In the genomic region with DNA sequence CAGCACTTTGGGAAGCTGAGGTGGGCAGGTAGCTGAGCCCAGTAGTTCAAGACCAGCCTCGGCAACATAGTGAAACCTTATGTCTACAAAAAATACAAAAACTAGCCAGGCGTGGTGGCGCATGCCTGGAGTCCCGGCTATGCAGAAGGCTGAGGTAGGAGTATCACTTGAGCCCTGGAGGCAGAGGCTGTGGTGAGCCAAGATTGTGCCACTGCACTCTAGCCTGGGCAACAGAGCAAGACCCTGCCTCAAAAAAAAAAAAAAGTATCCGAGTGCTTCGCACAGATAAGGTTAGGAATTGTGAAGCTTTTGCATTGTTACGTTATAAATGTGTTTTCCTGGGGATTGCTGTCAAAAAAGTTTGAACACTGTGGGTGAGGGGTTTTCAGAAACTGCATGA, we compare ENCODE assay signal across 18 cellular contexts. TPM values are rescaled to one million over a fixed set of nuclear protein-coding genes. Genes with fewer than 3 reads are reported as not detected.
DNase-seq lines count a peak whose midpoint lies in the region; ATAC-seq and TF ChIP-seq lines count a peak whose summit lies in the region.
"Had no signal": no experiment of that assay in that cellular context is flagged by ENCODE, and none has a peak within 500 bp of the region (broad histone marks: within the 10 kb centered on the region; RNA-seq: fewer than 3 reads in every experiment).

No MANE protein-coding gene starts in this region.

- POLR2A ChIA-PET in activated naive CD8-positive, alpha-beta T cell treated with anti-CD3 and anti-CD28 coated beads, Interleukin-2, amount 10 ng/mL, durations not matched to agents 7 days and 5 days (lab: Charles Lee), result interaction anchor here (3.9 to 4.2 kb wide), 2 partner anchors 7 to 117 kb away, joined by 8 to 30 read pairs; no protein-coding TSS in a partner anchor

- H3K9me3 ChIP-seq in Loucy (ENCODE audit: insufficient read depth, low read depth, low read length), result no peaks in the 10 kb centered on the region
- H3K9me3 ChIP-seq: ascending aorta, colonic mucosa had no signal

- H3K36me3 ChIP-seq in Loucy (ENCODE audit: insufficient read depth, low read length), result peaks cover 22% of the 10 kb centered on the region; the same call in 1 of the 2 replicates

- no peak for ATAC-seq in activated naive CD8-positive, alpha-beta T cell treated with anti-CD3 and anti-CD28 coated beads, Interleukin-2, amount 10 ng/mL, durations not matched to agents 7 days and 5 days (ENCODE audit: low read depth)
- ATAC-seq in effector memory CD8-positive, alpha-beta T cell (replicated peaks), result no peak
- ATAC-seq in stimulated activated effector memory CD8-positive, alpha-beta T cell treated with anti-CD3 and anti-CD28 coated beads, Interleukin-12 subunit alpha, Interleukin-12 subunit beta, amount 100 ng/mL, for 72 hours, result no peak
- ATAC-seq in HG02759 (IDR thresholded peaks at IDR 0.05; ENCODE audit: unreplicated experiment) (no peak), GM21381 (IDR thresholded peaks at IDR 0.05; ENCODE audit: unreplicated experiment) (no peak)
- ATAC-seq: activated T-cell treated with anti-CD3 and anti-CD28 coated beads, Interleukin-2, amount 50 U/mL, for 72 hours; left cardiac atrium had no signal

- H3K4me3 Mint-ChIP-seq in activated naive CD8-positive, alpha-beta T cell treated with anti-CD3 and anti-CD28 coated beads, Interleukin-2, amount 10 ng/mL, durations not matched to agents 7 days and 5 days, result peak overlapping the region; percentile 19
- H3K4me3 Mint-ChIP-seq in activated naive CD8-positive, alpha-beta T cell treated with anti-CD3 and anti-CD28 coated beads for 36 hours, result no peak overlapping the region
- peak overlapping the region; percentile 19 to 62 for H3K4me3 Mint-ChIP-seq in effector memory CD8-positive, alpha-beta T cell
- no peak overlapping the region for H3K4me3 Mint-ChIP-seq in stimulated activated effector memory CD8-positive, alpha-beta T cell treated with anti-CD3 and anti-CD28 coated beads, Interleukin-12 subunit alpha, Interleukin-12 subunit beta, amount 100 ng/mL, for 72 hours
- H3K4me3 Mint-ChIP-seq: stimulated activated naive CD8-positive, alpha-beta T cell treated with anti-CD3 and anti-CD28 coated beads, Interleukin-15, Interleukin-2, amounts not matched to agents 100 ng/mL and 50 ng/mL, for 24 hours had no signal

- no peaks in the 10 kb centered on the region for H3K9me3 Mint-ChIP-seq in activated naive CD8-positive, alpha-beta T cell treated with anti-CD3 and anti-CD28 coated beads, Interleukin-2, amount 10 ng/mL, durations not matched to agents 7 days and 5 days
- no peaks in the 10 kb centered on the region for H3K9me3 Mint-ChIP-seq in activated naive CD8-positive, alpha-beta T cell treated with anti-CD3 and anti-CD28 coated beads for 36 hours
- H3K9me3 Mint-ChIP-seq in effector memory CD8-positive, alpha-beta T cell, result no peaks in the 10 kb centered on the region
- H3K9me3 Mint-ChIP-seq in stimulated activated effector memory CD8-positive, alpha-beta T cell treated with anti-CD3 and anti-CD28 coated beads, Interleukin-12 subunit alpha, Interleukin-12 subunit beta, amount 100 ng/mL, for 72 hours, result no peaks in the 10 kb centered on the region
- H3K9me3 Mint-ChIP-seq: activated T-cell treated with anti-CD3 and anti-CD28 coated beads, Interleukin-2, amount 50 U/mL, for 72 hours; stimulated activated naive CD8-positive, alpha-beta T cell treated with anti-CD3 and anti-CD28 coated beads, Interleukin-15, Interleukin-2, amounts not matched to agents 100 ng/mL and 50 ng/mL, for 24 hours had no signal

- H3K4me3 ChIP-seq in Loucy (ENCODE audit: low read length, poor library complexity, severe bottlenecking), result peak overlapping the region; percentile 6
- H3K4me3 ChIP-seq: ascending aorta, colonic mucosa had no signal

- no peaks in the 10 kb centered on the region for H3F3A ChIP-seq in Loucy (ENCODE audit: low read depth)

- peak overlapping the region; percentile 95 for H3K4me2 ChIP-seq in Loucy (ENCODE audit: low read depth, low read length, poor library complexity, severe bottlenecking)

- H3K27me3 ChIP-seq in Loucy (ENCODE audit: insufficient read depth, low read length, poor library complexity, severe bottlenecking), result no peaks in the 10 kb centered on the region
- H3K27me3 ChIP-seq: ascending aorta, colonic mucosa had no signal

- no peak for DNase-seq in activated naive CD8-positive, alpha-beta T cell treated with anti-CD3 and anti-CD28 coated beads, Interleukin-2, amount 10 ng/mL, durations not matched to agents 7 days and 5 days
- no peak for DNase-seq in activated naive CD8-positive, alpha-beta T cell treated with anti-CD3 and anti-CD28 coated beads for 36 hours
- no peak for DNase-seq in effector memory CD8-positive, alpha-beta T cell
- DNase-seq in stimulated activated effector memory CD8-positive, alpha-beta T cell treated with anti-CD3 and anti-CD28 coated beads, Interleukin-12 subunit alpha, Interleukin-12 subunit beta, amount 100 ng/mL, for 72 hours (ENCODE audit: low spot score in 2 of 2), result no peak
- DNase-seq in islet precursor cell, result no peak
- DNase-seq: activated T-cell treated with anti-CD3 and anti-CD28 coated beads, Interleukin-2, amount 50 U/mL, for 72 hours; colonic mucosa; NCI-H1436 treated with DMSO at 0.1 percent for 48 hours; stimulated activated CD4-positive, alpha-beta T cell treated with anti-CD3 and anti-CD28 coated beads, Interleukin-12 subunit alpha, Interleukin-12 subunit beta, amount 100 ng/mL, for 4 hours had no signal

- H2AFZ ChIP-seq in Loucy (ENCODE audit: low read length), result no peak overlapping the region

- peaks cover 26% of the 10 kb centered on the region for H4K20me1 ChIP-seq in Loucy (ENCODE audit: insufficient read depth, low read length, poor library complexity, severe bottlenecking)

- peak overlapping the region; percentile 78 for H3K9ac ChIP-seq in Loucy (ENCODE audit: low read depth, low read length, poor library complexity, severe bottlenecking)

- H3K9me2 ChIP-seq in Loucy (replicated peaks; ENCODE audit: low read depth, low read length), result no peaks in the 10 kb centered on the region

- H3K27me3 Mint-ChIP-seq in activated naive CD8-positive, alpha-beta T cell treated with anti-CD3 and anti-CD28 coated beads, Interleukin-2, amount 10 ng/mL, durations not matched to agents 7 days and 5 days, result peaks cover 2% of the 10 kb centered on the region
- H3K27me3 Mint-ChIP-seq in activated naive CD8-positive, alpha-beta T cell treated with anti-CD3 and anti-CD28 coated beads for 36 hours, result peaks cover 13% of the 10 kb centered on the region
- no peaks in the 10 kb centered on the region for H3K27me3 Mint-ChIP-seq in effector memory CD8-positive, alpha-beta T cell

- peaks cover 44% of the 10 kb centered on the region for H3K4me1 ChIP-seq in Loucy (ENCODE audit: insufficient read depth, low read length, poor library complexity, severe bottlenecking)

- H3K4me1 Mint-ChIP-seq in activated naive CD8-positive, alpha-beta T cell treated with anti-CD3 and anti-CD28 coated beads, Interleukin-2, amount 10 ng/mL, durations not matched to agents 7 days and 5 days, result peaks cover 39% of the 10 kb centered on the region
- H3K4me1 Mint-ChIP-seq in activated naive CD8-positive, alpha-beta T cell treated with anti-CD3 and anti-CD28 coated beads for 36 hours, result peaks cover 36% of the 10 kb centered on the region
- peaks cover 50 to 59% of the 10 kb centered on the region in 2 donors for H3K4me1 Mint-ChIP-seq in effector memory CD8-positive, alpha-beta T cell (ENCODE audit: low read depth in 2 of 2)
- peaks cover 71% of the 10 kb centered on the region for H3K4me1 Mint-ChIP-seq in stimulated activated effector memory CD8-positive, alpha-beta T cell treated with anti-CD3 and anti-CD28 coated beads, Interleukin-12 subunit alpha, Interleukin-12 subunit beta, amount 100 ng/mL, for 72 hours

- peaks cover 6% of the 10 kb centered on the region for H3K36me3 Mint-ChIP-seq in activated naive CD8-positive, alpha-beta T cell treated with anti-CD3 and anti-CD28 coated beads, Interleukin-2, amount 10 ng/mL, durations not matched to agents 7 days and 5 days
- H3K36me3 Mint-ChIP-seq in activated naive CD8-positive, alpha-beta T cell treated with anti-CD3 and anti-CD28 coated beads for 36 hours, result peaks cover 21% of the 10 kb centered on the region
- peaks cover 70% of the 10 kb centered on the region for H3K36me3 Mint-ChIP-seq in effector memory CD8-positive, alpha-beta T cell (ENCODE audit: insufficient read depth)
- peaks cover 91% of the 10 kb centered on the region for H3K36me3 Mint-ChIP-seq in stimulated activated effector memory CD8-positive, alpha-beta T cell treated with anti-CD3 and anti-CD28 coated beads, Interleukin-12 subunit alpha, Interleukin-12 subunit beta, amount 100 ng/mL, for 72 hours

- peaks cover 54% of the 10 kb centered on the region for H3K79me2 ChIP-seq in Loucy (ENCODE audit: insufficient read depth, low read length)

- peak overlapping the region; percentile 54 for H3K27ac Mint-ChIP-seq in activated naive CD8-positive, alpha-beta T cell treated with anti-CD3 and anti-CD28 coated beads, Interleukin-2, amount 10 ng/mL, durations not matched to agents 7 days and 5 days
- no peak overlapping the region for H3K27ac Mint-ChIP-seq in activated naive CD8-positive, alpha-beta T cell treated with anti-CD3 and anti-CD28 coated beads for 36 hours
- H3K27ac Mint-ChIP-seq in effector memory CD8-positive, alpha-beta T cell, result peak overlapping the region in 1 of 2 donors; percentile 99
- peak overlapping the region; percentile 89 for H3K27ac Mint-ChIP-seq in stimulated activated effector memory CD8-positive, alpha-beta T cell treated with anti-CD3 and anti-CD28 coated beads, Interleukin-12 subunit alpha, Interleukin-12 subunit beta, amount 100 ng/mL, for 72 hours
- H3K27ac Mint-ChIP-seq: activated T-cell treated with anti-CD3 and anti-CD28 coated beads, Interleukin-2, amount 50 U/mL, for 72 hours; stimulated activated naive CD8-positive, alpha-beta T cell treated with anti-CD3 and anti-CD28 coated beads, Interleukin-15, Interleukin-2, amounts not matched to agents 100 ng/mL and 50 ng/mL, for 24 hours had no signal

- no peak for TF ChIP-seq CTCF in Loucy (conservative IDR thresholded peaks at IDR 0.05; ENCODE audit: low read length)

RNA-seq across cellular contexts. Expression of gene CTDSP1, which starts 4.1 kb away (rescaled TPM):
- total RNA-seq in activated naive CD8-positive, alpha-beta T cell treated with anti-CD3 and anti-CD28 coated beads, Interleukin-2, amount 10 ng/mL, durations not matched to agents 7 days and 5 days, result 100 to 1,000 TPM; 169 to 174 TPM
- 10 to 100 TPM; 67.8 to 73.5 TPM for total RNA-seq in activated naive CD8-positive, alpha-beta T cell treated with anti-CD3 and anti-CD28 coated beads for 36 hours

RNA-seq across cellular contexts. Expression of gene VIL1, which starts 15.1 kb away (rescaled TPM):
- total RNA-seq in activated naive CD8-positive, alpha-beta T cell treated with anti-CD3 and anti-CD28 coated beads, Interleukin-2, amount 10 ng/mL, durations not matched to agents 7 days and 5 days, result not detected
- not detected for total RNA-seq in activated naive CD8-positive, alpha-beta T cell treated with anti-CD3 and anti-CD28 coated beads for 36 hours
- total RNA-seq: activated T-cell treated with anti-CD3 and anti-CD28 coated beads, Interleukin-2, amount 50 U/mL, for 72 hours; ascending aorta; left cardiac atrium; LHCN-M2; pulmonary artery endothelial cell; T-helper 2 cell treated with Interferon-gamma antibody and Interleukin-4, amounts not matched to agents 100 ng/mL and 5 ng/mL, for 36 hours had no signal

RNA-seq across cellular contexts. Expression of gene SLC11A1, which starts 21.7 kb away (rescaled TPM):
- total RNA-seq in activated naive CD8-positive, alpha-beta T cell treated with anti-CD3 and anti-CD28 coated beads, Interleukin-2, amount 10 ng/mL, durations not matched to agents 7 days and 5 days, result 1 to 10 TPM; 1.6 to 1.7 TPM
- under 1 TPM; 0.08 TPM for total RNA-seq in activated naive CD8-positive, alpha-beta T cell treated with anti-CD3 and anti-CD28 coated beads for 36 hours
- total RNA-seq: pulmonary artery endothelial cell had no signal

RNA-seq across cellular contexts. Expression of gene CATIP, which starts 47.2 kb away (rescaled TPM):
- total RNA-seq in activated naive CD8-positive, alpha-beta T cell treated with anti-CD3 and anti-CD28 coated beads, Interleukin-2, amount 10 ng/mL, durations not matched to agents 7 days and 5 days, result not detected
- total RNA-seq in activated naive CD8-positive, alpha-beta T cell treated with anti-CD3 and anti-CD28 coated beads for 36 hours, result not detected
- total RNA-seq: activated T-cell treated with anti-CD3 and anti-CD28 coated beads, Interleukin-2, amount 50 U/mL, for 72 hours; ascending aorta; colonic mucosa; left cardiac atrium; LHCN-M2; pulmonary artery endothelial cell; T-helper 2 cell treated with Interferon-gamma antibody and Interleukin-4, amounts not matched to agents 100 ng/mL and 5 ng/mL, for 36 hours had no signal

Comparison
In these comparisons a context has a peak if more than half of its experiments do, and no peak if none do; other contexts are left out.
1. H3K4me3 Mint-ChIP-seq: peak in activated naive CD8-positive, alpha-beta T cell treated with anti-CD3 and anti-CD28 coated beads, Interleukin-2, amount 10 ng/mL, durations not matched to agents 7 days and 5 days (single experiment) and effector memory CD8-positive, alpha-beta T cell (2 of 2); none in activated naive CD8-positive, alpha-beta T cell treated with anti-CD3 and anti-CD28 coated beads for 36 hours (single experiment) and stimulated activated effector memory CD8-positive, alpha-beta T cell treated with anti-CD3 and anti-CD28 coated beads, Interleukin-12 subunit alpha, Interleukin-12 subunit beta, amount 100 ng/mL, for 72 hours (single experiment).